ENCODE assay signal across 8 cellular contexts in genomic region chr2:137173514-137173913, GRCh38.
DNase-seq lines count a peak whose midpoint lies in the region; ATAC-seq, FAIRE-seq and TF ChIP-seq lines count a peak whose summit lies in the region.

No MANE protein-coding gene starts in this region.

- H3K27ac ChIP-seq in 22Rv1 (no peak overlapping the region), ascending aorta (no peak overlapping the region)

- no peaks in the 10 kb centered on the region for H3K4me1 ChIP-seq in ascending aorta

- DNase-seq in GM19239 (ENCODE audit: insufficient read length, low spot score) (peak; percentile 10), ascending aorta (ENCODE audit: low spot score in 2 of 2) (no peak), NCI-H2227 (lab: John Stamatoyannopoulos, UW; ENCODE audit: unreplicated experiment) (no peak), cerebellar nuclear complex (lab: John Stamatoyannopoulos, UW) (no peak), posterior vena cava (ENCODE audit: low spot score) (no peak)
- no peak for DNase-seq in activated naive CD4-positive, alpha-beta T cell (lab: John Stamatoyannopoulos, UW)

- peak; percentile 93 for ATAC-seq in HG03159 (IDR thresholded peaks at IDR 0.05; ENCODE audit: unreplicated experiment)

- intact Hi-C loops in ascending aorta (cut with DNase I) (no loop called here), posterior vena cava (cut with DNase I) (no loop called here)

- no peaks in the 10 kb centered on the region for H3K36me3 ChIP-seq in ascending aorta

- H3K4me3 ChIP-seq in ascending aorta: no peak overlapping the region

- no peaks in the 10 kb centered on the region for H3K27me3 ChIP-seq in ascending aorta

- no peaks in the 10 kb centered on the region for H3K9me3 ChIP-seq in ascending aorta

- TF ChIP-seq CTCF in 22Rv1 (IDR thresholded peaks at IDR 0.05) (peak; percentile 14; the same call in 1 of the 2 replicates), ascending aorta (IDR thresholded peaks at IDR 0.05) (peak in 2 of 3 experiments; percentile 8 to 40)

- no peak for FAIRE-seq in GM19239 (lab: Jason Lieb, UNC)
